ENCODE assay signal across 8 cellular contexts in genomic region chr5:114362977-114363721, GRCh38. TPM values are rescaled to one million over a fixed set of nuclear protein-coding genes. Genes with fewer than 3 reads are reported as not detected.
DNase-seq lines count a peak whose midpoint lies in the region; ATAC-seq and TF ChIP-seq lines count a peak whose summit lies in the region.

No MANE protein-coding gene starts in this region.

- H3K27ac ChIP-seq in ascending aorta (no peak overlapping the region), transverse colon (no peak overlapping the region)

- H3K9me3 ChIP-seq in ascending aorta, result no peaks in the 10 kb centered on the region
- no peaks in the 10 kb centered on the region for H3K9me3 ChIP-seq in transverse colon

- 13% methylated on average over 55 of the region's 61 CpGs; no CpG with 5 or more reads in 1 of the 2 donors for WGBS in transverse colon (ENCODE audit: low coverage in 1 of 2), 2 donors

- no peak for TF ChIP-seq POLR2A in transverse colon (IDR thresholded peaks at IDR 0.05)

- H3K36me3 ChIP-seq in ascending aorta, result no peaks in the 10 kb centered on the region
- no peaks in the 10 kb centered on the region for H3K36me3 ChIP-seq in transverse colon

- peak overlapping the region; percentile 54 to 60 for H3K4me3 ChIP-seq in ascending aorta
- H3K4me3 ChIP-seq in transverse colon, result peak overlapping the region in 3 of 4 donors; percentile 37 to 58 (median 55)

- H3K4me1 ChIP-seq in ascending aorta (peaks cover 10 to 12% of the 10 kb centered on the region in 2 donors), transverse colon (peaks cover 11 to 29% (median 20%) of the 10 kb centered on the region in 4 donors)

- ATAC-seq in left lobe of liver (peak; percentile 15), HG03520 (IDR thresholded peaks at IDR 0.05; ENCODE audit: unreplicated experiment) (no peak), GM18870 (IDR thresholded peaks at IDR 0.05; ENCODE audit: unreplicated experiment) (no peak)

- TF ChIP-seq EP300 in transverse colon (IDR thresholded peaks at IDR 0.05; ENCODE audit: low read depth), result no peak

- in situ Hi-C loops in transverse colon (cut with MboI; ENCODE audit: low pct_ligation_motif_present in 1 of 4, low pct_unique_long_range_greater_than_20kb in 1 of 4, low sequenced_read_pairs in 3 of 4), result no loop called here

- intact Hi-C loops in ascending aorta (cut with DNase I) (no loop called here), transverse colon (cut with DNase I; ENCODE audit: low total_unique reads) (no loop called here)

- DNase-seq in activated T-cell treated with anti-CD3 and anti-CD28 coated beads, Interleukin-2, amount 50 U/mL, for 48 hours, result peak; percentile 16 to 17
- DNase-seq in activated T-cell treated with anti-CD3 and anti-CD28 coated beads, Interleukin-2, amount 50 U/mL, for 1 hour, result no peak
- no peak for DNase-seq in ascending aorta (ENCODE audit: low spot score in 2 of 2)
- peak; percentile 52 for DNase-seq in left lobe of liver (ENCODE audit: low spot score)
- no peak for DNase-seq in transverse colon
- DNase-seq in T-helper 1 cell, result no peak

- peaks cover 9% of the 10 kb centered on the region for H3K27me3 ChIP-seq in ascending aorta
- H3K27me3 ChIP-seq in transverse colon, result peaks cover 76% of the 10 kb centered on the region

- TF ChIP-seq CTCF in ascending aorta (IDR thresholded peaks at IDR 0.05), result no peak
- no peak for TF ChIP-seq CTCF in transverse colon (IDR thresholded peaks at IDR 0.05)

RNA-seq across cellular contexts. Expression of gene KCNN2, which starts 1.3 kb away (rescaled TPM):
- 10.0 TPM for total RNA-seq in ascending aorta
- 16.2 TPM for total RNA-seq in left lobe of liver
- 1 to 10 TPM in 1 of 4 donors, under 1 TPM in 3; 0.16 to 5.8 (median 0.58) TPM for total RNA-seq in transverse colon

Comparison
In these comparisons a context has a peak if more than half of its experiments do, and no peak if none do; other contexts are left out.
1. DNase-seq: peak in activated T-cell treated with anti-CD3 and anti-CD28 coated beads, Interleukin-2, amount 50 U/mL, for 48 hours (2 of 2) and left lobe of liver (single experiment); none in activated T-cell treated with anti-CD3 and anti-CD28 coated beads, Interleukin-2, amount 50 U/mL, for 1 hour (single experiment), ascending aorta (0 of 2), transverse colon (single experiment) and T-helper 1 cell (0 of 5).